25 cellular contexts compared by ENCODE assay signal in genomic region chr7:28348631-28349030, GRCh38.
DNase-seq lines count a peak whose midpoint lies in the region; ATAC-seq and TF ChIP-seq lines count a peak whose summit lies in the region.
"Had no signal": no experiment of that assay in that cellular context is flagged by ENCODE, and none has a peak within 500 bp of the region (broad histone marks: within the 10 kb centered on the region; RNA-seq: fewer than 3 reads in every experiment).

No MANE protein-coding gene starts in this region.

- TF ChIP-seq EP300 in Ishikawa (IDR thresholded peaks at IDR 0.05; ENCODE audit: borderline replicate concordance): peak; percentile 51; the same call in 1 of the 2 replicates
- TF ChIP-seq EP300 in sigmoid colon (IDR thresholded peaks at IDR 0.05): no peak

- H3K23ac ChIP-seq in neuronal stem cell (ENCODE audit: low read depth, low read length, poor library complexity): no peak overlapping the region

- H3K4me1 ChIP-seq in sigmoid colon (peaks cover 0 to 26% (median 15%) of the 10 kb centered on the region in 4 donors), neuronal stem cell (ENCODE audit: control insufficient read depth in 2 of 2, insufficient read depth in 1 of 2, low read depth in 1 of 2, low read length in 2 of 2) (no peaks in the 10 kb centered on the region), neural progenitor cell (peaks cover 5% of the 10 kb centered on the region)

- no peaks in the 10 kb centered on the region for H3K27me3 Mint-ChIP-seq in neural progenitor cell (ENCODE audit: insufficient read depth, low read depth)

- H3K36me3 ChIP-seq in sigmoid colon: no peaks in the 10 kb centered on the region
- no peaks in the 10 kb centered on the region for H3K36me3 ChIP-seq in neuronal stem cell (replicated peaks in 1 of 2; ENCODE audit: control insufficient read depth in 2 of 2, insufficient read depth in 2 of 2, low read length in 2 of 2)
- H3K36me3 ChIP-seq in neural progenitor cell: no peaks in the 10 kb centered on the region
- H3K36me3 ChIP-seq: neutrophil had no signal

- H3K4ac ChIP-seq in neuronal stem cell (ENCODE audit: low read length): no peak overlapping the region

- H3K9me3 ChIP-seq in sigmoid colon (no peaks in the 10 kb centered on the region), neuronal stem cell (replicated peaks in 1 of 2; ENCODE audit: control insufficient read depth in 2 of 2, insufficient read depth in 1 of 2, low read depth in 1 of 2, low read length in 2 of 2) (no peaks in the 10 kb centered on the region), neural progenitor cell (ENCODE audit: low read depth) (no peaks in the 10 kb centered on the region)
- H3K9me3 ChIP-seq: neutrophil had no signal

- H3K4me2 ChIP-seq in neuronal stem cell (ENCODE audit: insufficient read depth, low read length, poor library complexity, severe bottlenecking) (no peak overlapping the region), neural progenitor cell (no peak overlapping the region)
- H3K4me2 ChIP-seq: smooth muscle cell had no signal

- H3K27ac ChIP-seq in sigmoid colon: peak overlapping the region in 3 of 4 donors; percentile 55 to 64 (median 57)
- H3K27ac ChIP-seq in neuronal stem cell (replicated peaks; ENCODE audit: low read length): no peak overlapping the region
- no peak overlapping the region for H3K27ac ChIP-seq in neural progenitor cell
- H3K27ac ChIP-seq: neutrophil, VCaP had no signal

- no peak overlapping the region for H3K14ac ChIP-seq in neuronal stem cell (ENCODE audit: low read length)

- H3K27me3 ChIP-seq in sigmoid colon (no peaks in the 10 kb centered on the region), neuronal stem cell (ENCODE audit: control insufficient read depth in 3 of 3, insufficient read depth in 3 of 3, low read depth in 1 of 3, low read length in 3 of 3) (peaks cover 0 to 9% (median 0%) of the 10 kb centered on the region in 3 experiments), neural progenitor cell (no peaks in the 10 kb centered on the region)

- H4K8ac ChIP-seq in neuronal stem cell (ENCODE audit: low read depth, low read length): no peak overlapping the region

- TF ChIP-seq RAD21 in Ishikawa (IDR thresholded peaks at IDR 0.05; ENCODE audit: low read depth): no peak

- H3K4me3 Mint-ChIP-seq in neural progenitor cell: no peak overlapping the region
- H3K4me3 Mint-ChIP-seq: effector memory CD8-positive, alpha-beta T cell; T-cell had no signal

- no peak for TF ChIP-seq POLR2A in sigmoid colon (IDR thresholded peaks at IDR 0.05)

- intact Hi-C loops in left ventricle myocardium superior (cut with micrococcal nuclease) (no loop called here), sigmoid colon (cut with DNase I) (no loop called here)

- no peak overlapping the region for H3K27ac Mint-ChIP-seq in neural progenitor cell
- H3K27ac Mint-ChIP-seq: effector memory CD8-positive, alpha-beta T cell; T-cell had no signal

- peaks cover 4% of the 10 kb centered on the region for H3K4me1 Mint-ChIP-seq in neural progenitor cell
- H3K4me1 Mint-ChIP-seq: T-cell had no signal

- no peaks in the 10 kb centered on the region for H3K79me1 ChIP-seq in neuronal stem cell (ENCODE audit: low read depth, low read length)

- no peaks in the 10 kb centered on the region for H3K36me3 Mint-ChIP-seq in neural progenitor cell
- H3K36me3 Mint-ChIP-seq: T-cell had no signal

- H2AK5ac ChIP-seq in neuronal stem cell (ENCODE audit: low read depth, low read length): no peak overlapping the region

- no peak overlapping the region for H2BK15ac ChIP-seq in neuronal stem cell (ENCODE audit: low read length)

- DNase-seq in SHP77 treated with DMSO at 0.1 percent for 48 hours (lab: John Stamatoyannopoulos, UW): peak; percentile 67
- DNase-seq in left ventricle myocardium superior: peak; percentile 66
- no peak for DNase-seq in sigmoid colon
- DNase-seq in neuronal stem cell (ENCODE audit: low spot score): no peak
- DNase-seq in neural progenitor cell (ENCODE audit: low spot score): no peak
- DNase-seq in GF-D8 (lab: John Stamatoyannopoulos, UW): no peak
- DNase-seq: activated CD4-positive, alpha-beta T cell treated with anti-CD3 and anti-CD28 coated beads, Interleukin-2, amount 50 U/mL, for 4 hours; activated naive CD4-positive, alpha-beta T cell treated with Interleukin-2 at 50 U/mL for 16 hours; activated T-cell treated with anti-CD3 and anti-CD28 coated beads for 4 hours; effector memory CD8-positive, alpha-beta T cell; GDM1; islet precursor cell; Karpas-422; midbrain; NCI-H1417 treated with DMSO at 0.1 percent for 48 hours; NCI-H2227 treated with DMSO at 0.1 percent for 48 hours; RPMI8226; stimulated activated CD4-positive, alpha-beta T cell treated with anti-CD3 and anti-CD28 coated beads, Interleukin-4, amount 100 ng/mL, for 24 hours; T-cell had no signal

- H2AFZ ChIP-seq in neuronal stem cell (ENCODE audit: low read length): no peak overlapping the region
- no peak overlapping the region for H2AFZ ChIP-seq in neural progenitor cell (replicated peaks)

- H2BK120ac ChIP-seq in neuronal stem cell (ENCODE audit: low read depth, low read length): no peak overlapping the region

- H3K4me3 ChIP-seq in sigmoid colon (no peak overlapping the region), neuronal stem cell (ENCODE audit: low read length in 2 of 2) (no peak overlapping the region), neural progenitor cell (no peak overlapping the region)
- H3K4me3 ChIP-seq: GM12878, smooth muscle cell had no signal

- H3K9ac ChIP-seq in neuronal stem cell (ENCODE audit: low read depth, low read length, poor library complexity) (no peak overlapping the region), neural progenitor cell (no peak overlapping the region)

- TF ChIP-seq CTCF in sigmoid colon (IDR thresholded peaks at IDR 0.05) (no peak), neural progenitor cell (IDR thresholded peaks at IDR 0.05) (no peak)

- no peaks in the 10 kb centered on the region for H3K79me2 ChIP-seq in neural progenitor cell (ENCODE audit: low read depth)

- no peak overlapping the region for H4K91ac ChIP-seq in neuronal stem cell (ENCODE audit: low read depth, low read length, poor library complexity)

- 84 to 88% methylated on average over 5 of the region's 5 CpGs for WGBS in sigmoid colon, 2 donors
- WGBS in neuronal stem cell (ENCODE audit: extremely low coverage in 2 of 2, insufficient read length in 2 of 2, insufficient replicate concordance in 1 of 2), 2 donors: no CpG with 5 or more reads among the region's 5 CpGs

- H4K20me1 ChIP-seq in neural progenitor cell (ENCODE audit: low read depth): no peaks in the 10 kb centered on the region

- H3F3A ChIP-seq in neural progenitor cell (ENCODE audit: low read depth): no peaks in the 10 kb centered on the region

- no peak overlapping the region for H3K18ac ChIP-seq in neuronal stem cell (ENCODE audit: low read length)

- no peak overlapping the region for H2BK5ac ChIP-seq in neuronal stem cell (ENCODE audit: low read length)

- H2BK12ac ChIP-seq in neuronal stem cell (ENCODE audit: low read length): no peak overlapping the region

- ATAC-seq in left ventricle myocardium superior (peak; percentile 93), GM18867 (IDR thresholded peaks at IDR 0.05; ENCODE audit: unreplicated experiment) (no peak)
- ATAC-seq: effector memory CD8-positive, alpha-beta T cell; GM12878; T-cell had no signal

- H3K9me3 Mint-ChIP-seq in neural progenitor cell: peaks cover 8% of the 10 kb centered on the region
- H3K9me3 Mint-ChIP-seq: effector memory CD8-positive, alpha-beta T cell; T-cell had no signal

TF ChIP-seq in Ishikawa, 13 proteins besides CTCF, POLR2A, EP300 and RAD21:
- peak; percentile 84 for TF ChIP-seq MAX (IDR thresholded peaks at IDR 0.05)
- no peak for TF ChIP-seq FOXM1 (IDR thresholded peaks at IDR 0.05; ENCODE audit: borderline replicate concordance, low read depth)
- no peak for TF ChIP-seq TAF1 (IDR thresholded peaks at IDR 0.05; ENCODE audit: low read depth)
- TF ChIP-seq NFIC (IDR thresholded peaks at IDR 0.05): peak; percentile 86
- peak; percentile 37; the same call in 1 of the 2 replicates for TF ChIP-seq YY1 (IDR thresholded peaks at IDR 0.05; ENCODE audit: low read depth)
- TF ChIP-seq TEAD4 (IDR thresholded peaks at IDR 0.05): peak; percentile 89

Comparison
In these comparisons a context has a peak if more than half of its experiments do, and no peak if none do; other contexts are left out.
1. DNase-seq: peak in SHP77 treated with DMSO at 0.1 percent for 48 hours (single experiment) and left ventricle myocardium superior (single experiment); none in sigmoid colon (single experiment), neuronal stem cell (single experiment), neural progenitor cell (single experiment) and GF-D8 (single experiment).
2. H3K27ac ChIP-seq: peak in sigmoid colon (3 of 4); none in neuronal stem cell (single experiment) and neural progenitor cell (single experiment).